ENCODE assay signal across 26 cellular contexts in the genomic region with DNA sequence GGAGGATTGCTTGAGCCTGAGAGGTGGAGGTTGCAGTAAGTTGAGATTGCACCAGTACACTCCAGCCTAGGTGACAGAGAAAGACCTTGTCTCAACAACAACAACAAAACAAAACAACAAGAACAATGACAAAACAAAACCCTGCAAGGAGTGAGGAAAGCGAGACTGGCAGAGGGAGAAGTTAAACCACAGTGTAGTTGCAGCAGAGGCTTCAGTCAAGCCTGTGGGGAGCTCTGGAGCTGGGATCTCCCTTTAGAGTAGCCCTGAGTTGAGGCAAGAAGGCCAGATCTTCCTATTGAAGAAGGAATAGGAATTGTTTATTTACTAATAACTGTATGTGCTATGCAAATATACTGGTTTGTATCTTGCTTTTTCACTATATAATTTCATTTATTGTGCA. TPM values are rescaled to one million over a fixed set of nuclear protein-coding genes. Genes with fewer than 3 reads are reported as not detected.
"Had no signal": no experiment of that assay in that cellular context is flagged by ENCODE, and none has a peak within 500 bp of the region (broad histone marks: within the 10 kb centered on the region; RNA-seq: fewer than 3 reads in every experiment).

No MANE protein-coding gene starts in this region.

- H3K27ac ChIP-seq: ascending aorta, body of pancreas, SJSA1 had no signal

- H3K4me3 ChIP-seq: ascending aorta, body of pancreas, K562, SJSA1 had no signal

- H3K27me3 ChIP-seq: ascending aorta, body of pancreas, SJSA1 had no signal

- DNase-seq: activated B cell treated with CpG ODN at 0.5 μM for 24 hours; activated CD4-positive, alpha-beta memory T cell treated with anti-CD3 and anti-CD28 coated beads for 36 hours; activated CD4-positive, alpha-beta T cell treated with anti-CD3 and anti-CD28 coated beads, Interleukin-2, amount 10 ng/mL, durations not matched to agents 7 days and 5 days; activated CD8-positive, alpha-beta memory T cell treated with anti-CD3 and anti-CD28 coated beads for 24 hours; activated effector memory CD4-positive, alpha-beta T cell treated with anti-CD3 and anti-CD28 coated beads, Interleukin-2, amount 50 U/mL, for 16 hours; activated naive CD4-positive, alpha-beta T cell treated with Interleukin-2 at 50 U/mL for 16 hours; activated naive CD8-positive, alpha-beta T cell treated with anti-CD3 and anti-CD28 coated beads, Interleukin-2, amount 50 U/mL, for 24 hours; activated T-cell treated with anti-CD3 and anti-CD28 coated beads, Interleukin-2, amount 50 U/mL, for 4 hours; amniotic stem cell; body of pancreas; NCI-H1105; NCI-H1436; NCI-H1694 treated with DMSO at 0.1 percent for 48 hours; NCI-H2029 treated with DMSO at 0.1 percent for 48 hours; NCI-H345; NCI-H510A; NCI-H69; OCI-M1; RPMI8226 had no signal

- ATAC-seq: activated naive CD4-positive, alpha-beta T cell treated with anti-CD3 and anti-CD28 coated beads, Interleukin-2, amount 50 U/mL, for 72 hours; activated naive CD8-positive, alpha-beta T cell treated with anti-CD3 and anti-CD28 coated beads, Interleukin-2, amount 50 U/mL, for 24 hours; activated T-cell treated with anti-CD3 and anti-CD28 coated beads, Interleukin-2, amount 50 U/mL, for 4 hours; body of pancreas; K562; Panc1; Right ventricle myocardium inferior; SK-N-SH treated with all-trans-retinoic acid at 6 μM for 48 hours had no signal

- H3K4me1 ChIP-seq: ascending aorta, body of pancreas, SJSA1 had no signal

- H3K36me3 ChIP-seq: ascending aorta, SJSA1 had no signal

- H3K9me3 ChIP-seq: body of pancreas, SJSA1 had no signal

RNA-seq across cellular contexts. Expression of a gene that starts 40.8 kb away (rescaled TPM):
- total RNA-seq: activated B cell treated with CpG ODN at 0.5 μM for 24 hours; activated CD4-positive, alpha-beta memory T cell treated with anti-CD3 and anti-CD28 coated beads for 36 hours; activated CD4-positive, alpha-beta T cell treated with anti-CD3 and anti-CD28 coated beads, Interleukin-2, amount 10 ng/mL, durations not matched to agents 7 days and 5 days; activated naive CD4-positive, alpha-beta T cell treated with anti-CD3 and anti-CD28 coated beads, Interleukin-2, amount 50 U/mL, for 72 hours; activated T-cell treated with anti-CD3 and anti-CD28 coated beads, Interleukin-2, amount 50 U/mL, for 4 hours; ascending aorta; body of pancreas; K562; Right ventricle myocardium inferior; SJSA1 had no signal
